ENCODE assay signal across 8 cellular contexts in genomic region chr22:17638182-17638431, GRCh38. TPM values are rescaled to one million over a fixed set of nuclear protein-coding genes. Genes with fewer than 3 reads are reported as not detected.
DNase-seq lines count a peak whose midpoint lies in the region; ATAC-seq, FAIRE-seq and TF ChIP-seq lines count a peak whose summit lies in the region.

No MANE protein-coding gene starts in this region.

- TF ChIP-seq CTCF in body of pancreas (IDR thresholded peaks at IDR 0.05) (peak in 1 of 7 experiments; percentile 3), thoracic aorta (IDR thresholded peaks at IDR 0.05) (no peak)

- H3K27me3 ChIP-seq in body of pancreas, result no peaks in the 10 kb centered on the region
- H3K27me3 ChIP-seq in thoracic aorta (replicated peaks; ENCODE audit: insufficient read depth), result no peaks in the 10 kb centered on the region

- peak; percentile 67 for DNase-seq in NCI-H146 (lab: John Stamatoyannopoulos, UW)
- no peak for DNase-seq in NCI-H146 treated with DMSO at 0.1 percent for 48 hours (lab: John Stamatoyannopoulos, UW; ENCODE audit: unreplicated experiment)
- DNase-seq in KG1 (lab: John Stamatoyannopoulos, UW), result peak; percentile 67
- no peak for DNase-seq in body of pancreas
- DNase-seq in left colon, result no peak
- no peak for DNase-seq in thoracic aorta (ENCODE audit: low spot score)
- no peak for DNase-seq in H54 (ENCODE audit: insufficient read length, low spot score)

- FAIRE-seq in H54 (lab: Jason Lieb, UNC), result no peak

- WGBS in body of pancreas, 2 donors, result 0 to 3% methylated on average over 7 to 10 of the region's 10 CpGs

- H3K9me3 ChIP-seq in body of pancreas (no peaks in the 10 kb centered on the region), thoracic aorta (no peaks in the 10 kb centered on the region)

- TF ChIP-seq POLR2A in body of pancreas (IDR thresholded peaks at IDR 0.05) (no peak), H54 (IDR thresholded peaks at IDR 0.05; ENCODE audit: low read depth, low read length) (no peak)

- H3K27ac ChIP-seq in body of pancreas (peak overlapping the region; percentile 97 to 99 (median 98)), thoracic aorta (peak overlapping the region; percentile 99)

- peaks cover 21% of the 10 kb centered on the region for H3K4me1 ChIP-seq in body of pancreas
- peaks cover 9 to 15% of the 10 kb centered on the region in 2 donors for H3K4me1 ChIP-seq in thoracic aorta (ENCODE audit: control insufficient read depth in 1 of 2, low read depth in 2 of 2)

- H3K36me3 ChIP-seq in body of pancreas (replicated peaks in 1 of 2; ENCODE audit: insufficient read depth in 1 of 2, low read depth in 2 of 2) (no peaks in the 10 kb centered on the region), thoracic aorta (no peaks in the 10 kb centered on the region)

- H3K4me3 ChIP-seq in body of pancreas (peak overlapping the region; percentile 74 to 76), thoracic aorta (peak overlapping the region; percentile 78)

- intact Hi-C loops in body of pancreas (cut with DNase I), result no loop called here
- intact Hi-C loops in left colon (cut with DNase I, micrococcal nuclease), result no loop called here

- ATAC-seq in GM21526 (IDR thresholded peaks at IDR 0.05; ENCODE audit: low FRiP score, unreplicated experiment), result peak; percentile 2
- peak; percentile 46 for ATAC-seq in body of pancreas
- peak; percentile 46 for ATAC-seq in left colon
- ATAC-seq in thoracic aorta (ENCODE audit: insufficient number of reproducible peaks, low FRiP score, low read depth), result peak; percentile 45

RNA-seq across cellular contexts. Expression of gene BCL2L13, which starts 0.5 kb away (rescaled TPM):
- 10 to 100 TPM; 19.8 to 35.0 TPM for total RNA-seq in body of pancreas
- total RNA-seq in left colon, result 10 to 100 TPM; 49.8 to 54.6 TPM
- total RNA-seq in thoracic aorta, result 10 to 100 TPM; 38.0 to 43.4 TPM

RNA-seq across cellular contexts. Expression of gene ATP6V1E1, which starts 9.6 kb away (rescaled TPM):
- 10 to 100 TPM; 38.1 to 58.7 TPM for total RNA-seq in body of pancreas
- total RNA-seq in left colon, result 100 to 1,000 TPM; 100 to 102 TPM
- 100 to 1,000 TPM; 102 to 124 TPM for total RNA-seq in thoracic aorta

Comparison
In these comparisons a context has a peak if more than half of its experiments do, and no peak if none do; other contexts are left out.
1. DNase-seq: peak in NCI-H146 (single experiment) and KG1 (single experiment); none in NCI-H146 treated with DMSO at 0.1 percent for 48 hours (single experiment), body of pancreas (0 of 4), left colon (0 of 2), thoracic aorta (single experiment) and H54 (single experiment).
2. Peak in every context shown above with its lines, with median percentiles within 50 percentile points of each other: ATAC-seq.